17 cellular contexts compared by ENCODE assay signal in the genomic region with DNA sequence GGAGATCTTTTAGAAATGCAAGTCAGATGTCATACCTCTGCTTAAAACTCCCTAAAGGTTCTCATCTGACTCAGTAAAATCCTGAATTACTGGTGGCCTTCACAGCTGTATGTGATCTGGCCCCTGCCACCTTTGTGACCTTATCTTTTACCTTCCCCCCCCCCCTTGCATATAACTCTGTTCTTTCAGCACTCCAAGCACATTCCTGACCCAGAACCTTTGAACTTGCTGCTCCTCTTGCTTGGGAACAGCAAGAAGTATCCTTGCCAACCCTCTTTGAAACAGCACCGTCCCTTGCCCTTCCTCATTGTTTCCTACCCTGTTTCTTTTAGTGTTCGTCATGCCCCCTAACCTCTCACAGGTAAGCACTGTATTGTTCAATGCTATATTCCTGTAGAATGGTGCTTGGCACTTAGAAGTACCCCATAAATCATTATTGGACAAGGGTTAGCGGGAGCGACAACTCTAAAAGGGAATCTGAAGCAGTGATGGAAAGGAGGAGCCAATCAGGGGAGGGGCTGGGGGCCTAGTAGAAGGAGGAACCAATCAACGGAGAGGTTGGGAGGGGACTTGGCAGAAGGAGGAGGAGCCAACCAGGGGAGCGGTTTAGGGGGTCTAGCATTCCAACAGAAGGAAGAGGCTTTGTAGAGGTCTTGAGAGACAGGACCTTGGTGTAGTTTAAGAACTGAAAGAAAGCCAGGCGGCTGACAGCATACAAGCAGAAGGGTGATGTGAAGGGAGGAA. TPM values are rescaled to one million over a fixed set of nuclear protein-coding genes. Genes with fewer than 3 reads are reported as not detected.
DNase-seq lines count a peak whose midpoint lies in the region; ATAC-seq and TF ChIP-seq lines count a peak whose summit lies in the region.
"Had no signal": no experiment of that assay in that cellular context is flagged by ENCODE, and none has a peak within 500 bp of the region (broad histone marks: within the 10 kb centered on the region; RNA-seq: fewer than 3 reads in every experiment).

No MANE protein-coding gene starts in this region.

- in situ Hi-C loops in IMR-90 (cut with MboI; ENCODE audit: low sequenced_read_pairs), result no loop called here

- H3K4me3 ChIP-seq in IMR-90 (ENCODE audit: insufficient read depth, low read depth, low read length) (no peak overlapping the region), mesenchymal stem cell (ENCODE audit: insufficient read depth in 1 of 2, low read depth in 1 of 2, low read length in 2 of 2) (no peak overlapping the region)
- H3K4me3 ChIP-seq: GM23248 had no signal

- TF ChIP-seq CTCF in IMR-90 (conservative IDR thresholded peaks at IDR 0.05; ENCODE audit: low read depth, low read length) (no peak), brain (conservative IDR thresholded peaks at IDR 0.05) (no peak)

- peaks cover 0 to 7% (median 0%) of the 10 kb centered on the region in 5 experiments for H3K9me3 Mint-ChIP-seq in brain
- no peaks in the 10 kb centered on the region for H3K9me3 Mint-ChIP-seq in activated CD8-positive, alpha-beta memory T cell treated with anti-CD3 and anti-CD28 coated beads, Interleukin-2, amount 10 ng/mL, durations not matched to agents 7 days and 5 days (ENCODE audit: low read depth)
- H3K9me3 Mint-ChIP-seq: CD8-positive, alpha-beta T cell had no signal

- H3K18ac ChIP-seq in IMR-90 (ENCODE audit: low read depth, low read length), result no peak overlapping the region
- H3K18ac ChIP-seq in mesenchymal stem cell (ENCODE audit: low read depth in 1 of 2, low read length in 2 of 2), result no peak overlapping the region

- no peaks in the 10 kb centered on the region for H3K36me3 Mint-ChIP-seq in brain
- no peaks in the 10 kb centered on the region for H3K36me3 Mint-ChIP-seq in activated CD8-positive, alpha-beta memory T cell treated with anti-CD3 and anti-CD28 coated beads, Interleukin-2, amount 10 ng/mL, durations not matched to agents 7 days and 5 days
- H3K36me3 Mint-ChIP-seq: CD8-positive, alpha-beta T cell had no signal

- no peak for TF ChIP-seq POLR2A in IMR-90 (IDR thresholded peaks at IDR 0.05; ENCODE audit: low read depth, low read length)

- H3K14ac ChIP-seq in IMR-90 (replicated peaks; ENCODE audit: low read depth, low read length), result no peak overlapping the region
- no peak overlapping the region for H3K14ac ChIP-seq in mesenchymal stem cell (ENCODE audit: low read length in 2 of 2)

- H2BK15ac ChIP-seq in IMR-90 (ENCODE audit: low read depth, low read length) (no peak overlapping the region), mesenchymal stem cell (ENCODE audit: low read depth, poor library complexity, severe bottlenecking) (no peak overlapping the region)

- H2BK5ac ChIP-seq in IMR-90 (ENCODE audit: low read depth, low read length, poor library complexity, severe bottlenecking) (no peak overlapping the region), mesenchymal stem cell (ENCODE audit: low read depth, low read length, poor library complexity, severe bottlenecking) (no peak overlapping the region)

- 0 out of 2 replicates have a peak, but pooled peaks cover 3% of the 10 kb centered on the region for H4K20me1 ChIP-seq in IMR-90 (ENCODE audit: insufficient read depth, low read length)

- H3K9me3 ChIP-seq in IMR-90 (ENCODE audit: control insufficient read depth, insufficient read depth, low read length) (no peaks in the 10 kb centered on the region), mesenchymal stem cell (ENCODE audit: control insufficient read depth, low read length) (no peaks in the 10 kb centered on the region)

- no peak for TF ChIP-seq RAD21 in IMR-90 (IDR thresholded peaks at IDR 0.05; ENCODE audit: low read length)

- DNase-seq in IMR-90 (no peak), mesenchymal stem cell (no peak), NCI-H748 treated with DMSO at 0.1 percent for 48 hours (lab: John Stamatoyannopoulos, UW) (no peak), NCI-H1694 treated with DMSO at 0.1 percent for 48 hours (lab: John Stamatoyannopoulos, UW) (no peak), NCI-H1930 (lab: John Stamatoyannopoulos, UW) (no peak)
- DNase-seq in activated CD8-positive, alpha-beta memory T cell treated with anti-CD3 and anti-CD28 coated beads, Interleukin-2, amount 10 ng/mL, durations not matched to agents 7 days and 5 days, result no peak
- DNase-seq: CD8-positive, alpha-beta T cell; DMS79; GM23248; NCI-H1048; NCI-H1436 treated with DMSO at 0.1 percent for 48 hours; NCI-H2227 treated with DMSO at 0.1 percent for 48 hours; NCI-H526; RPMI8226; SIG-M5 had no signal

- peak overlapping the region in 3 of 5 experiments; percentile 2 to 80 (median 78) for H3K27ac Mint-ChIP-seq in brain
- H3K27ac Mint-ChIP-seq in activated CD8-positive, alpha-beta memory T cell treated with anti-CD3 and anti-CD28 coated beads, Interleukin-2, amount 10 ng/mL, durations not matched to agents 7 days and 5 days, result no peak overlapping the region
- H3K27ac Mint-ChIP-seq: CD8-positive, alpha-beta T cell had no signal

- no peak overlapping the region for H3K56ac ChIP-seq in IMR-90 (ENCODE audit: extremely low read depth, insufficient read depth, low read length)

- no peak overlapping the region for H3K23ac ChIP-seq in IMR-90 (ENCODE audit: low read depth, low read length)
- no peak overlapping the region for H3K23ac ChIP-seq in mesenchymal stem cell (ENCODE audit: low read length in 2 of 2)

- H4K8ac ChIP-seq in IMR-90 (ENCODE audit: low read depth in 2 of 2, low read length in 2 of 2), result no peak overlapping the region
- no peak overlapping the region for H4K8ac ChIP-seq in mesenchymal stem cell (ENCODE audit: low read length)

- H3K9me1 ChIP-seq in IMR-90 (ENCODE audit: insufficient read depth, low read length), result no peaks in the 10 kb centered on the region

- peak overlapping the region in 1 of 5 experiments; percentile 2 for H3K4me3 Mint-ChIP-seq in brain
- no peak overlapping the region for H3K4me3 Mint-ChIP-seq in activated CD8-positive, alpha-beta memory T cell treated with anti-CD3 and anti-CD28 coated beads, Interleukin-2, amount 10 ng/mL, durations not matched to agents 7 days and 5 days
- H3K4me3 Mint-ChIP-seq: CD8-positive, alpha-beta T cell had no signal

- WGBS in IMR-90 (ENCODE audit: extremely low coverage in 2 of 2, insufficient read length in 1 of 2), 2 experiments, result 100% methylated on average over 1 of the region's 7 CpGs; no CpG with 5 or more reads in 1 of the 2 experiments
- WGBS in mesenchymal stem cell, result 92% methylated on average over 6 of the region's 7 CpGs

- H3K4me1 ChIP-seq in IMR-90 (ENCODE audit: control insufficient read depth, insufficient read depth, low read length) (no peaks in the 10 kb centered on the region), mesenchymal stem cell (ENCODE audit: control insufficient read depth, insufficient read depth, low read depth, low read length) (peaks cover 12% of the 10 kb centered on the region)

- no peak overlapping the region for H4K5ac ChIP-seq in IMR-90 (ENCODE audit: low read depth, low read length)

- H3K27ac ChIP-seq in IMR-90 (ENCODE audit: insufficient read depth, low read length) (no peak overlapping the region), mesenchymal stem cell (ENCODE audit: low read length, poor library complexity, severe bottlenecking) (no peak overlapping the region)
- H3K27ac ChIP-seq: GM23248 had no signal

- dilution Hi-C loops in IMR-90 (cut with HindIII; ENCODE audit: low sequenced_read_pairs, unreplicated experiment), result no loop called here

- CTCF ChIA-PET in IMR-90 (lab: Yijun Ruan, JAX), result interaction anchor here (0.7 kb wide), 1 partner anchor 19 kb away, joined by 3 read pairs; no protein-coding TSS in a partner anchor
- CTCF ChIA-PET in activated CD8-positive, alpha-beta memory T cell treated with anti-CD3 and anti-CD28 coated beads, Interleukin-2, amount 10 ng/mL, durations not matched to agents 7 days and 5 days (lab: Charles Lee), result no interaction called here

- H2BK12ac ChIP-seq in mesenchymal stem cell (ENCODE audit: low read length in 2 of 2), result no peak overlapping the region

- no peaks in the 10 kb centered on the region for H3K27me3 Mint-ChIP-seq in brain
- H3K27me3 Mint-ChIP-seq in activated CD8-positive, alpha-beta memory T cell treated with anti-CD3 and anti-CD28 coated beads, Interleukin-2, amount 10 ng/mL, durations not matched to agents 7 days and 5 days, result peaks cover 26% of the 10 kb centered on the region

- no peak overlapping the region for H2AFZ ChIP-seq in IMR-90 (replicated peaks; ENCODE audit: low read length, poor library complexity)
- no peak overlapping the region for H2AFZ ChIP-seq in mesenchymal stem cell (ENCODE audit: low read depth, low read length)
- H2AFZ ChIP-seq: GM23248 had no signal

- no peaks in the 10 kb centered on the region for H3K36me3 ChIP-seq in IMR-90 (ENCODE audit: control insufficient read depth, insufficient read depth, low read length)
- no peaks in the 10 kb centered on the region for H3K36me3 ChIP-seq in mesenchymal stem cell (ENCODE audit: control insufficient read depth in 1 of 2, insufficient read depth in 2 of 2, low read depth in 1 of 2, low read length in 2 of 2)

- 0 out of 4 replicates have a peak, but pooled peaks cover 0 to 3% of the 10 kb centered on the region in 2 experiments for H3K79me1 ChIP-seq in IMR-90 (ENCODE audit: low read depth in 1 of 2, low read length in 2 of 2)
- H3K79me1 ChIP-seq in mesenchymal stem cell (replicated peaks; ENCODE audit: low read length, poor library complexity, severe bottlenecking), result peaks cover 10% of the 10 kb centered on the region

- no peak for ATAC-seq in IMR-90 (ENCODE audit: low read depth)
- ATAC-seq in activated CD8-positive, alpha-beta memory T cell treated with anti-CD3 and anti-CD28 coated beads, Interleukin-2, amount 10 ng/mL, durations not matched to agents 7 days and 5 days, result no peak
- ATAC-seq: CD8-positive, alpha-beta T cell had no signal

- no peak overlapping the region for H4K91ac ChIP-seq in IMR-90 (ENCODE audit: insufficient read depth, low read depth, low read length)
- no peak overlapping the region for H4K91ac ChIP-seq in mesenchymal stem cell (ENCODE audit: low read length)

- no peak overlapping the region for H3K4ac ChIP-seq in IMR-90 (ENCODE audit: low read depth, low read length)
- no peak overlapping the region for H3K4ac ChIP-seq in mesenchymal stem cell (ENCODE audit: low read depth in 1 of 2, low read length in 2 of 2)

- no peak overlapping the region for H3K4me2 ChIP-seq in IMR-90 (ENCODE audit: low read depth, low read length)
- H3K4me2 ChIP-seq in mesenchymal stem cell (ENCODE audit: low read length, poor library complexity, severe bottlenecking), result no peak overlapping the region

- peak overlapping the region; percentile 29 for H2AK9ac ChIP-seq in IMR-90 (replicated peaks; ENCODE audit: low read depth, low read length, poor library complexity)

- H3K4me1 Mint-ChIP-seq in brain, result peaks cover 88% of the 10 kb centered on the region
- H3K4me1 Mint-ChIP-seq in activated CD8-positive, alpha-beta memory T cell treated with anti-CD3 and anti-CD28 coated beads, Interleukin-2, amount 10 ng/mL, durations not matched to agents 7 days and 5 days, result no peaks in the 10 kb centered on the region

- H2BK120ac ChIP-seq in IMR-90 (ENCODE audit: low read depth, low read length) (no peak overlapping the region), mesenchymal stem cell (ENCODE audit: low read depth, low read length) (no peak overlapping the region)

- no TSS peak for BruUV-seq in IMR-90 (replicated peaks; lab: Mats Ljungman, UMichigan)

- intact Hi-C loops in IMR-90 (cut with micrococcal nuclease), result no loop called here

- H2BK20ac ChIP-seq in IMR-90 (ENCODE audit: low read depth, low read length), result no peak overlapping the region

- H3K9ac ChIP-seq in IMR-90 (ENCODE audit: low read depth, low read length), result no peak overlapping the region
- H3K9ac ChIP-seq in mesenchymal stem cell (ENCODE audit: low read length), result no peak overlapping the region
- H3K9ac ChIP-seq: GM23248 had no signal

- H2AK5ac ChIP-seq in IMR-90 (ENCODE audit: low read depth, low read length) (no peak overlapping the region), mesenchymal stem cell (ENCODE audit: low read length, severe bottlenecking) (peak overlapping the region; percentile 57)

- POLR2A ChIA-PET in IMR-90 (lab: Charles Lee; ENCODE audit: unreplicated experiment), result interaction anchor here (0.7 kb wide), 1 partner anchor 9 kb away, joined by 14 read pairs; no protein-coding TSS in a partner anchor

- H3K27me3 ChIP-seq in IMR-90 (ENCODE audit: control insufficient read depth, insufficient read depth, low read length) (no peaks in the 10 kb centered on the region; the same call in 1 of the 2 replicates), mesenchymal stem cell (ENCODE audit: control insufficient read depth in 1 of 2, insufficient read depth in 1 of 2, low read length in 2 of 2) (no peaks in the 10 kb centered on the region)

RNA-seq across cellular contexts. Expression of a gene that starts 14.0 kb away (rescaled TPM):
- 5.6 and 5.9 TPM in 2 replicates for total RNA-seq in IMR-90 (2012; rRNA removed)
- polyA plus RNA-seq in IMR-90 (2012; rRNA removed) (2.5 and 2.9 TPM in 2 replicates), brain (ENCODE audit: insufficient read depth, low read depth, low replicate concordance) (6.4 TPM)
- polyA plus RNA-seq in IMR-90 (2012; cell fraction: cytosol; rRNA removed), result 1.0 TPM in 2 replicates
- 1.2 and 3.7 TPM in 2 replicates for polyA plus RNA-seq in IMR-90 (2012; cell fraction: nucleus; rRNA removed; ENCODE audit: low replicate concordance)
- 2.3 TPM for polyA plus RNA-seq in mesenchymal stem cell (2013, experiment 1 of 2)
- 2.3 TPM for polyA plus RNA-seq in mesenchymal stem cell (2013, experiment 2 of 2)
- total RNA-seq in activated CD8-positive, alpha-beta memory T cell treated with anti-CD3 and anti-CD28 coated beads, Interleukin-2, amount 10 ng/mL, durations not matched to agents 7 days and 5 days, result under 1 TPM; 0.06 to 0.07 TPM
- total RNA-seq: OCI-LY7 had no signal
